Comparison of ENCODE assay signal across 8 cellular contexts in the genomic region with DNA sequence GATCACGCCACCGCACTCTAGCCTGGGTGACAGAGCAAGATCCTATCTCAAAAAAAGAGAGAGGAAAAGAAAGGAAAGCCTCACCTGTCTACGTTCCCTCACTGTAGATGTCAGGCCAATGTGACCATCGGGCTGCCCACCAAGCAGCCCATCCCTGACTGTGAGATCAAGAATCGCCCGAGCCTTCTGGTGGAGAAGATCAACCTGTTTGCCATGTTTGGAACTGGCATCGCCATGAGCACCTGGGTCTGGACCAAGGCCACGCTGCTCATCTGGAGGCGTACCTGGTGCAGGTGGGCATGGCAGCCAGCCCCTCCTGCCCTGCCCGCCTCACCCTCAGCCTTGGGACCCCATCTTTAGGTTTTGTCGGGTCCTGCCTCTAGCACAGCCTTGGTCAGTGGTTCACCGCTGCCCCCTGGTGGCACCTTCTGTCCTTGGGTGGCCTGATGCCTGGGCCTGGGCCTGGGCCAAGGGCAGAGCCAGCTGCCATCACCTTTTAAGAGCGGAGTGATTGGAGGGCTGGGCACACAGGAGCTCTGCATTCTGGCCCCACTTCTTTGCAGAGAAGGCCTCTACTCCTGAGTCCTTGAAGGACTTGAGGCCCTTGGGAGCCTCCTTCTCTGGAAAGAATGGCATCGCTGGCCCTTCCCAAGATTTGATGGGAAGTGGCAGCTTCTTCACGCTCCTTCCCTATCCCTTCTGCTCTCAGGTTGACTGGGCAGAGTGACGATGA. TPM values are rescaled to one million over a fixed set of nuclear protein-coding genes. Genes with fewer than 3 reads are reported as not detected.
DNase-seq lines count a peak whose midpoint lies in the region; ATAC-seq and TF ChIP-seq lines count a peak whose summit lies in the region.

No MANE protein-coding gene starts in this region.

- peaks cover 5% of the 10 kb centered on the region for H3K4me1 Mint-ChIP-seq in type B pancreatic cell (ENCODE audit: unreplicated experiment)

- no peak overlapping the region for H3K4me3 Mint-ChIP-seq in type B pancreatic cell

- no peaks in the 10 kb centered on the region for H3K9me3 Mint-ChIP-seq in type B pancreatic cell

- ATAC-seq in HG03175 (IDR thresholded peaks at IDR 0.05; ENCODE audit: unreplicated experiment) (peak; percentile 74), gastroesophageal sphincter (peak; percentile 83), HG03025 (IDR thresholded peaks at IDR 0.05; ENCODE audit: low FRiP score, unreplicated experiment) (no peak)

- H3K4me1 ChIP-seq in gastroesophageal sphincter (peaks cover 0 to 8% (median 0%) of the 10 kb centered on the region in 3 donors), parathyroid adenoma (no peaks in the 10 kb centered on the region)

- peak in 3 of 4 experiments; percentile 85 to 92 (median 90) for TF ChIP-seq CTCF in gastroesophageal sphincter (IDR thresholded peaks at IDR 0.05)
- peak; percentile 90 for TF ChIP-seq CTCF in parathyroid adenoma (IDR thresholded peaks at IDR 0.05)
- TF ChIP-seq CTCF in type B pancreatic cell (conservative IDR thresholded peaks at IDR 0.05), result peak; percentile 85

- no peak overlapping the region for H3K27ac Mint-ChIP-seq in type B pancreatic cell

- H3K4me2 ChIP-seq in parathyroid adenoma (ENCODE audit: low read length), result no peak overlapping the region

- H3K36me3 Mint-ChIP-seq in type B pancreatic cell, result peaks cover 9% of the 10 kb centered on the region

- H3K27ac ChIP-seq in gastroesophageal sphincter (no peak overlapping the region), parathyroid adenoma (no peak overlapping the region)

- H3K27me3 ChIP-seq in gastroesophageal sphincter (no peaks in the 10 kb centered on the region), parathyroid adenoma (ENCODE audit: control insufficient read depth, insufficient read depth, low read length) (no peaks in the 10 kb centered on the region)

- no peak overlapping the region for H3K9ac ChIP-seq in parathyroid adenoma

- TF ChIP-seq POLR2A in gastroesophageal sphincter (IDR thresholded peaks at IDR 0.05), result no peak

- WGBS in gastroesophageal sphincter (ENCODE audit: low coverage in 1 of 2), 2 donors, result 0 to 58% methylated on average over 1 to 12 of the region's 16 CpGs

- no peaks in the 10 kb centered on the region for H3K79me2 ChIP-seq in parathyroid adenoma

- H3K36me3 ChIP-seq in gastroesophageal sphincter (peaks cover 0 to 65% of the 10 kb centered on the region in 2 donors), parathyroid adenoma (ENCODE audit: control insufficient read depth, insufficient read depth, low read length) (no peaks in the 10 kb centered on the region)

- TF ChIP-seq EP300 in gastroesophageal sphincter (IDR thresholded peaks at IDR 0.05), result no peak

- H3K4me3 ChIP-seq in gastroesophageal sphincter (no peak overlapping the region), parathyroid adenoma (ENCODE audit: low read depth, low read length) (no peak overlapping the region)

- no peak overlapping the region for H2AFZ ChIP-seq in parathyroid adenoma

- H3K9me3 ChIP-seq in gastroesophageal sphincter (no peaks in the 10 kb centered on the region), parathyroid adenoma (ENCODE audit: control insufficient read depth, low read length) (no peaks in the 10 kb centered on the region)

- no peaks in the 10 kb centered on the region for H3K27me3 Mint-ChIP-seq in type B pancreatic cell

- peak; percentile 90 for DNase-seq in GM03348 (ENCODE audit: low spot score)
- peak; percentile 56 for DNase-seq in RKO (ENCODE audit: low spot score)
- peak; percentile 18 for DNase-seq in activated effector memory CD4-positive, alpha-beta T cell treated with Interleukin-2 at 50 U/mL for 16 hours
- DNase-seq in type B pancreatic cell (ENCODE audit: extremely low spot score, unreplicated experiment), result peak; percentile 82

RNA-seq across cellular contexts. Expression of gene AHCYL2, which starts 14.4 kb away (rescaled TPM):
- total RNA-seq in gastroesophageal sphincter (10 to 100 TPM in 3 of 4 donors, 1 to 10 TPM in 1; 8.7 to 17.3 (median 14.2) TPM), type B pancreatic cell (ENCODE audit: low replicate concordance) (15.7 and 27.8 TPM in 2 replicates)

RNA-seq across cellular contexts. Expression of gene SMO, which starts 22.0 kb away (rescaled TPM):
- 10 to 100 TPM in 3 of 4 donors, 1 to 10 TPM in 1; 10.0 to 20.1 (median 13.4) TPM for total RNA-seq in gastroesophageal sphincter
- total RNA-seq in type B pancreatic cell (ENCODE audit: low replicate concordance), result 38.6 and 94.9 TPM in 2 replicates

Comparison
In these comparisons a context has a peak if more than half of its experiments do, and no peak if none do; other contexts are left out.
1. DNase-seq: peak in every context shown above with its lines; median percentile 90 in GM03348; 82 in type B pancreatic cell; 56 in RKO; 18 in activated effector memory CD4-positive, alpha-beta T cell treated with Interleukin-2 at 50 U/mL for 16 hours.